In the genomic region with DNA sequence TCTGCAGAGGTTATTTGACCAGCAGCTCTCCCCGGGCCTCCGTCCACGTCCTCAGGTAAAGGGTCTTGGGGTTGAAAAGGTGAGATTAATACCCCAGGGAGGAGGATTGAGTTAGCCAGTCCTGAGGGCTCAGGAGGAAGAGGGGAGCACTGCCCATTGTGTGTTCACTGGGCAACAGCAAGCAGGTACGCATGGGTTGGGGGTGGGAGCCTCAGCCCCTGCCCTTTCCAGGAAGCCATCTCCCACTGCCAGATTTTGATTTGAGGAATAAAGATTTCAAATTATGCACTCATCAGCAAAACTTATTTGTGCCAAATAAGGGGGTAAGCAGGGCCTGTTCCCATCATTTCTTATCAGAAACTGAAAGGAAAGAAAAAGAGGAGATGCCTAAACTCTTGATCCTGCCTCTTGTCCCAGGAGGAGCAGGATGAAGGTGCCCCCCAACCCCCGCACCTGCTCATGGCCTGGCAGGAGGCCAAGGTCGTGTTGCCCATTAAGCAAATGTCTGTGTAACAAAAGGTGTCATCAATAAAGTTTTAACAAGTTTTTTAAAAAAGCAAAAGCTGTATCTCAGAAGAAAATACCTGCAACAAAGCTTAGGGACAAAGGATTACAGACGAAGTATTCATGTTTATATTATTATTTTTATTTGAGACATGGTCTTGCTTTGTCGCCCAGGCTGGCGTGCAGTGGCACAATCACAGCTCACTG, we compare ENCODE assay signal across 18 cellular contexts.
A peak's percentile ranks its signal among the peaks of the same experiment; 100 is the strongest.
DNase-seq lines count a peak whose midpoint lies in the region; ATAC-seq and TF ChIP-seq lines count a peak whose summit lies in the region.
"Had no signal": no experiment of that assay in that cellular context is flagged by ENCODE, and none has a peak within 500 bp of the region (broad histone marks: within the 10 kb centered on the region; RNA-seq: fewer than 3 reads in every experiment).

No MANE protein-coding gene starts in this region.

- H3K9me3 ChIP-seq in T-helper 17 cell (ENCODE audit: control insufficient read depth, low read length, poor library complexity, severe bottlenecking) = no peaks in the 10 kb centered on the region
- peaks cover 0 to 13% (median 4%) of the 10 kb centered on the region in 12 donors for H3K9me3 ChIP-seq in heart left ventricle
- H3K9me3 ChIP-seq in stomach = peaks cover 0 to 10% (median 5%) of the 10 kb centered on the region in 4 donors
- H3K9me3 ChIP-seq: Caco-2 had no signal

- H3K27ac ChIP-seq in epithelial cell of prostate (peak overlapping the region; percentile 66), heart left ventricle (no peak overlapping the region), stomach (no peak overlapping the region)
- H3K27ac ChIP-seq: left ventricle myocardium inferior had no signal

- peak; percentile 50 for DNase-seq in activated effector memory CD4-positive, alpha-beta T cell treated with anti-CD3 and anti-CD28 coated beads, Interleukin-2, amount 50 U/mL, for 16 hours
- DNase-seq in activated effector memory CD4-positive, alpha-beta T cell treated with Interleukin-2 at 50 U/mL for 16 hours = no peak
- no peak for DNase-seq in T-helper 17 cell
- no peak for DNase-seq in epithelial cell of prostate (ENCODE audit: low read depth, low spot score)
- DNase-seq in progenitor cell of endocrine pancreas (ENCODE audit: low spot score, unreplicated experiment) = no peak
- DNase-seq in heart left ventricle = no peak
- no peak for DNase-seq in NCI-H1694 treated with DMSO at 0.1 percent for 48 hours (lab: John Stamatoyannopoulos, UW)
- DNase-seq in stomach = no peak
- DNase-seq: activated CD4-positive, alpha-beta T cell treated with anti-CD3 and anti-CD28 coated beads, Interleukin-2, amount 10 ng/mL, durations not matched to agents 24 days and 14 days; activated T-cell treated with anti-CD3 and anti-CD28 coated beads, Interleukin-2, amount 50 U/mL, for 4 hours; Caco-2; esophagus squamous epithelium; HFFc6; KBM-7; left ventricle myocardium inferior; NCI-H2227 treated with DMSO at 0.1 percent for 48 hours; SIG-M5; T1000 had no signal

- H3K27me3 Mint-ChIP-seq in T-helper 17 cell = no peaks in the 10 kb centered on the region
- H3K27me3 Mint-ChIP-seq in progenitor cell of endocrine pancreas = peaks cover 25% of the 10 kb centered on the region
- H3K27me3 Mint-ChIP-seq: activated CD4-positive, alpha-beta T cell treated with anti-CD3 and anti-CD28 coated beads, Interleukin-2, amount 10 ng/mL, durations not matched to agents 24 days and 14 days had no signal

- H3K9me3 Mint-ChIP-seq in progenitor cell of endocrine pancreas (ENCODE audit: low read depth) = peaks cover 12% of the 10 kb centered on the region
- H3K9me3 Mint-ChIP-seq: activated T-cell treated with anti-CD3 and anti-CD28 coated beads, Interleukin-2, amount 50 U/mL, for 4 hours; HFFc6 had no signal

- 64 to 70% (median 67%) methylated on average over 9 of the region's 9 CpGs for WGBS in heart left ventricle, 4 donors
- 63 to 69% (median 68%) methylated on average over 9 of the region's 9 CpGs for WGBS in stomach, 5 donors

- H3K4me1 Mint-ChIP-seq in T-helper 17 cell (peaks cover 39% of the 10 kb centered on the region), progenitor cell of endocrine pancreas (ENCODE audit: low read depth) (peaks cover 2% of the 10 kb centered on the region)

- no peak for TF ChIP-seq EP300 in stomach (IDR thresholded peaks at IDR 0.05)

- H3K4me1 ChIP-seq in heart left ventricle = no peaks in the 10 kb centered on the region
- no peaks in the 10 kb centered on the region for H3K4me1 ChIP-seq in stomach
- H3K4me1 ChIP-seq: Caco-2, left ventricle myocardium inferior had no signal

- no peak for TF ChIP-seq CTCF in progenitor cell of endocrine pancreas (IDR thresholded peaks at IDR 0.05; ENCODE audit: unreplicated experiment)
- no peak for TF ChIP-seq CTCF in heart left ventricle (IDR thresholded peaks at IDR 0.05)
- no peak for TF ChIP-seq CTCF in stomach (IDR thresholded peaks at IDR 0.05)

- intact Hi-C loops in heart left ventricle (cut with DNase I) (no loop called here), stomach (cut with DNase I; ENCODE audit: low total_unique reads) (no loop called here)

- peaks cover 16% of the 10 kb centered on the region for H3K36me3 Mint-ChIP-seq in T-helper 17 cell (ENCODE audit: low read depth)
- H3K36me3 Mint-ChIP-seq in progenitor cell of endocrine pancreas (ENCODE audit: insufficient read depth) = no peaks in the 10 kb centered on the region

- H3K27me3 ChIP-seq in heart left ventricle (peaks cover 0 to 12% (median 0%) of the 10 kb centered on the region in 9 donors), stomach (peaks cover 0 to 25% (median 0%) of the 10 kb centered on the region in 3 donors)
- H3K27me3 ChIP-seq: esophagus squamous epithelium had no signal

- H3K4me3 Mint-ChIP-seq in T-helper 17 cell (no peak overlapping the region), progenitor cell of endocrine pancreas (ENCODE audit: low read depth) (peak overlapping the region; percentile 31)
- H3K4me3 Mint-ChIP-seq: activated CD4-positive, alpha-beta T cell treated with anti-CD3 and anti-CD28 coated beads, Interleukin-2, amount 10 ng/mL, durations not matched to agents 24 days and 14 days; activated T-cell treated with anti-CD3 and anti-CD28 coated beads, Interleukin-2, amount 50 U/mL, for 4 hours; HFFc6 had no signal

- H3K27ac Mint-ChIP-seq in T-helper 17 cell = peak overlapping the region; percentile 60
- H3K27ac Mint-ChIP-seq in progenitor cell of endocrine pancreas = no peak overlapping the region
- H3K27ac Mint-ChIP-seq: activated CD4-positive, alpha-beta T cell treated with anti-CD3 and anti-CD28 coated beads, Interleukin-2, amount 10 ng/mL, durations not matched to agents 24 days and 14 days; HFFc6 had no signal

- H3K36me3 ChIP-seq in heart left ventricle (peaks cover 0 to 73% (median 2%) of the 10 kb centered on the region in 9 donors), stomach (peaks cover 0 to 13% (median 5%) of the 10 kb centered on the region in 4 donors)

- TF ChIP-seq POLR2A in heart left ventricle (IDR thresholded peaks at IDR 0.05) = no peak
- no peak for TF ChIP-seq POLR2A in stomach (IDR thresholded peaks at IDR 0.05)

- H3K4me3 ChIP-seq in heart left ventricle = no peak overlapping the region
- H3K4me3 ChIP-seq in stomach = no peak overlapping the region
- H3K4me3 ChIP-seq: left ventricle myocardium inferior had no signal

- ATAC-seq in T-helper 17 cell = no peak
- no peak for ATAC-seq in heart left ventricle
- ATAC-seq: activated T-cell treated with anti-CD3 and anti-CD28 coated beads, Interleukin-2, amount 50 U/mL, for 4 hours had no signal
